In the genomic region with DNA sequence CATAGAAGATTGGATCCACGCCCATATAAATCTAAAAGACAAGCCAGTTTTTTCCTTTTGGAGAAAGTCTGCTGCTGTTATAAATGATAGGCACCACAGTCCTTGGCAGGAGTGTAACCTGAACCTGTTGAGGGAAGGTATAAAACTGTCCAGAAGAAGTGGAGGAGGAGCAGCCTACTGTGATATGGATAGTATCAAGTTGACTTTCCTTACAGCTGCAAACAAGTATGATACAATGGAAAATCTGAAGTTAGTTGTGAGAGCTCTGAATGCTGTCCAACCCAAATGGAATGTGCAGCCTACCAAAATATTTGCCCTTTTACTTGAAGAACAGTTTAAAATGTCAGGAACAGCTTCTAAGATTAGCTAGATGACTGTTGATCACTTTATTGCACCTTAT, we compare ENCODE assay signal across 16 cellular contexts.
"Had no signal": no experiment of that assay in that cellular context is flagged by ENCODE, and none has a peak within 500 bp of the region (broad histone marks: within the 10 kb centered on the region; RNA-seq: fewer than 3 reads in every experiment).

No MANE protein-coding gene starts in this region.

- H3K4me1 ChIP-seq: transverse colon had no signal

- H3K27ac ChIP-seq: ovary, VCaP had no signal

- DNase-seq: activated CD4-positive, alpha-beta memory T cell treated with anti-CD3 and anti-CD28 coated beads, Interleukin-2, amount 10 ng/mL, durations not matched to agents 7 days and 5 days; activated CD4-positive, alpha-beta T cell treated with anti-CD3 and anti-CD28 coated beads for 36 hours; activated gamma-delta T cell; activated naive CD8-positive, alpha-beta T cell treated with anti-CD3 and anti-CD28 coated beads, Interleukin-2, amount 10 ng/mL, durations not matched to agents 7 days and 5 days; activated T-cell treated with anti-CD3 and anti-CD28 coated beads, Interleukin-2, amount 50 U/mL, for 48 hours; anterior cingulate cortex; caudate nucleus; cortex of kidney; effector memory CD4-positive, alpha-beta T cell; mesenchymal stem cell; ovary; T-helper 1 cell; transverse colon had no signal

- ATAC-seq: activated CD4-positive, alpha-beta T cell treated with anti-CD3 and anti-CD28 coated beads for 36 hours; stimulated activated memory B cell treated with anti-CD40 and anti-IgM and Interleukin-4, amounts not matched to agents 10 μg/mL and 1 μg/mL and 100 μg/mL, for 72 hours had no signal

- H3K36me3 ChIP-seq: ovary, transverse colon had no signal

- H3K27me3 ChIP-seq: ovary, transverse colon had no signal

- H3K4me3 ChIP-seq: ovary, smooth muscle cell, transverse colon had no signal

- H3K9me3 ChIP-seq: ovary, transverse colon had no signal
